8 cellular contexts compared by ENCODE assay signal in genomic region chr19:5987077-5987818, GRCh38. TPM values are rescaled to one million over a fixed set of nuclear protein-coding genes. Genes with fewer than 3 reads are reported as not detected.
DNase-seq lines count a peak whose midpoint lies in the region; ATAC-seq and TF ChIP-seq lines count a peak whose summit lies in the region.

No MANE protein-coding gene starts in this region.

- 37% methylated on average over 17 of the region's 17 CpGs for WGBS in thymus

- TF ChIP-seq CTCF in DOHH2 (IDR thresholded peaks at IDR 0.05; ENCODE audit: low read depth, low read length, poor library complexity, severe bottlenecking) (peak; percentile 97), parathyroid adenoma (IDR thresholded peaks at IDR 0.05) (peak; percentile 93)

- ATAC-seq in HG02970 (IDR thresholded peaks at IDR 0.05; ENCODE audit: low FRiP score, unreplicated experiment): no peak

- DNase-seq in MV-4-11 (lab: John Stamatoyannopoulos, UW): peak; percentile 61
- DNase-seq in SK-N-DZ (ENCODE audit: low spot score): peak; percentile 69
- peak; percentile 70 for DNase-seq in activated naive CD4-positive, alpha-beta T cell treated with anti-CD3 and anti-CD28 coated beads, Interleukin-2, amount 50 U/mL, for 16 hours
- DNase-seq in glomerular visceral epithelial cell (ENCODE audit: extremely low spot score): peak; percentile 74

- H3K79me2 ChIP-seq in DOHH2 (ENCODE audit: control insufficient read depth, low read length): no peaks in the 10 kb centered on the region
- H3K79me2 ChIP-seq in parathyroid adenoma: no peaks in the 10 kb centered on the region

- H3K36me3 ChIP-seq in DOHH2 (ENCODE audit: control insufficient read depth, low read length) (no peaks in the 10 kb centered on the region), parathyroid adenoma (ENCODE audit: control insufficient read depth, insufficient read depth, low read length) (no peaks in the 10 kb centered on the region), thymus (ENCODE audit: control insufficient read depth, insufficient read depth) (no peaks in the 10 kb centered on the region)

- no peak overlapping the region for H3K9ac ChIP-seq in parathyroid adenoma

- H3K9me3 ChIP-seq in DOHH2 (ENCODE audit: control insufficient read depth, insufficient read depth, low read length) (no peaks in the 10 kb centered on the region), parathyroid adenoma (ENCODE audit: control insufficient read depth, low read length) (no peaks in the 10 kb centered on the region), thymus (ENCODE audit: control insufficient read depth) (no peaks in the 10 kb centered on the region)

- H3K4me2 ChIP-seq in DOHH2 (ENCODE audit: low read length) (peak overlapping the region; percentile 65), parathyroid adenoma (ENCODE audit: low read length) (peak overlapping the region; percentile 71)

- H3K4me3 ChIP-seq in DOHH2 (ENCODE audit: low read length) (peak overlapping the region; percentile 44), parathyroid adenoma (ENCODE audit: low read depth, low read length) (no peak overlapping the region), thymus (ENCODE audit: low read length) (peak overlapping the region; percentile 49)

- H3K27ac ChIP-seq in DOHH2 (ENCODE audit: low read depth, low read length) (no peak overlapping the region), parathyroid adenoma (no peak overlapping the region), thymus (ENCODE audit: low read depth) (no peak overlapping the region)

- peaks cover 7% of the 10 kb centered on the region; the same call in 1 of the 2 replicates for H3F3A ChIP-seq in DOHH2 (ENCODE audit: control insufficient read depth, insufficient read depth)

- no peaks in the 10 kb centered on the region for H3K9me2 ChIP-seq in DOHH2 (replicated peaks; ENCODE audit: control insufficient read depth, low read length)

- H3K4me1 ChIP-seq in DOHH2 (ENCODE audit: control insufficient read depth, low read length) (peaks cover 14% of the 10 kb centered on the region), parathyroid adenoma (peaks cover 7% of the 10 kb centered on the region), thymus (ENCODE audit: control insufficient read depth, insufficient read depth, low read length) (peaks cover 12% of the 10 kb centered on the region)

- H2AFZ ChIP-seq in parathyroid adenoma: peak overlapping the region; percentile 88

- H3K27me3 ChIP-seq in DOHH2 (ENCODE audit: control insufficient read depth, low read length) (no peaks in the 10 kb centered on the region), parathyroid adenoma (ENCODE audit: control insufficient read depth, insufficient read depth, low read length) (no peaks in the 10 kb centered on the region), thymus (ENCODE audit: control insufficient read depth, insufficient read depth) (no peaks in the 10 kb centered on the region)

- H4K20me1 ChIP-seq in DOHH2 (ENCODE audit: control insufficient read depth, insufficient read depth, low read depth, low read length): no peaks in the 10 kb centered on the region

RNA-seq across cellular contexts. Expression of gene RANBP3, which starts 9.3 kb away (rescaled TPM):
- polyA plus RNA-seq in SK-N-DZ (2014; cell fraction: cytosol; rRNA removed): 71.9 and 78.2 TPM in 2 replicates
- 54.0 and 151 TPM in 2 replicates for polyA plus RNA-seq in SK-N-DZ (2014; cell fraction: nucleus; rRNA removed)
- 39.0 TPM for polyA plus RNA-seq in thymus
